ENCODE assay signal across 27 cellular contexts in the genomic region with DNA sequence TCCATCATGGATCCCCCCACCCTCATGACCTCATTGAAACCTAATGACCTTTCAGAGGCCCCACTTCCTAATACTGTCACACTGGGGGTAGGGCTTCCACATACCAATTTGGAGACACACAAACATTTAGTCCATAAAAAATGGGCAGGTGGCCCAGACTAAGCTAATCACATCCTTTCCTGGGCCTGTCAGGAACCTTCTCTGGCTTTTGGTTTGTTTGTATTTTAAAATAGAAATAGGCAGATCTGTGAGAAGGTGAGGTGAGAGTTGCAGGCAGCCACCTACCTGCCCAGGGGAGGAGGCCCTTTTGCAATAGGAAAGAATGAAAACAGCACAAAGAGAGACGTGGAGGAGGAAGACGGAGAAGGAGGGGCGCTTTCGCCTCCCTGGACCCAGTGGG.
DNase-seq lines count a peak whose midpoint lies in the region; ATAC-seq and TF ChIP-seq lines count a peak whose summit lies in the region.
"Had no signal": no experiment of that assay in that cellular context is flagged by ENCODE, and none has a peak within 500 bp of the region (broad histone marks: within the 10 kb centered on the region; RNA-seq: fewer than 3 reads in every experiment).

No MANE protein-coding gene starts in this region.

- H3K4me1 ChIP-seq in GM23248 (ENCODE audit: insufficient read depth) (peaks cover 13% of the 10 kb centered on the region), left ventricle myocardium inferior (peaks cover 31% of the 10 kb centered on the region), skeletal muscle tissue (ENCODE audit: control insufficient read depth in 3 of 3, insufficient read depth in 3 of 3, low read length in 3 of 3) (peaks cover 16 to 27% (median 21%) of the 10 kb centered on the region in 3 donors)
- H3K4me1 ChIP-seq: transverse colon had no signal

- peak; percentile 34 for DNase-seq in GM23248
- DNase-seq in RWPE1 (ENCODE audit: low spot score), result no peak
- DNase-seq in left ventricle myocardium inferior, result no peak
- DNase-seq in natural killer cell, result no peak
- no peak for DNase-seq in brain microvascular endothelial cell
- no peak for DNase-seq in T-helper 1 cell
- DNase-seq: activated CD4-positive, alpha-beta T cell treated with anti-CD3 and anti-CD28 coated beads for 36 hours; activated CD8-positive, alpha-beta memory T cell treated with anti-CD3 and anti-CD28 coated beads for 24 hours; activated naive CD4-positive, alpha-beta T cell treated with anti-CD3 and anti-CD28 coated beads for 36 hours; activated T-cell treated with anti-CD3 and anti-CD28 coated beads, Interleukin-2, amount 50 U/mL, for 72 hours; AML-193; COR-L47; effector CD4-positive, alpha-beta T cell; KBM-7; kidney glomerular epithelial cell; mesendoderm; MV-4-11; naive thymus-derived CD8-positive, alpha-beta T cell; NCI-H187; OCI-M1; SIG-M5; stimulated activated CD4-positive, alpha-beta T cell treated with anti-CD3 and anti-CD28 coated beads, Interleukin-1b, Interleukin-23, amount 100 ng/mL, for 48 hours; stimulated activated naive CD4-positive, alpha-beta T cell treated with Interleukin-2 at 50 U/mL for 16 hours; transverse colon had no signal

- no peaks in the 10 kb centered on the region for H3K27me3 Mint-ChIP-seq in natural killer cell (ENCODE audit: low read depth in 2 of 2)
- H3K27me3 Mint-ChIP-seq: activated CD4-positive, alpha-beta T cell treated with anti-CD3 and anti-CD28 coated beads for 36 hours had no signal

- H3K27me3 ChIP-seq in GM23248 (replicated peaks; ENCODE audit: insufficient read depth), result no peaks in the 10 kb centered on the region
- no peaks in the 10 kb centered on the region for H3K27me3 ChIP-seq in left ventricle myocardium inferior (ENCODE audit: low read depth)
- no peaks in the 10 kb centered on the region for H3K27me3 ChIP-seq in skeletal muscle tissue (ENCODE audit: control insufficient read depth in 3 of 3, insufficient read depth in 3 of 3, low read length in 3 of 3)
- H3K27me3 ChIP-seq in brain microvascular endothelial cell (replicated peaks), result no peaks in the 10 kb centered on the region
- H3K27me3 ChIP-seq: transverse colon had no signal

- H3K27ac ChIP-seq in GM23248, result peak overlapping the region; percentile 46; the same call in 1 of the 2 replicates
- H3K27ac ChIP-seq in RWPE1, result peak overlapping the region; percentile 49
- H3K27ac ChIP-seq in left ventricle myocardium inferior (replicated peaks), result peak overlapping the region; percentile 71
- peak overlapping the region; percentile 68 for H3K27ac ChIP-seq in skeletal muscle tissue (ENCODE audit: low read depth, low read length)
- no peak overlapping the region for H3K27ac ChIP-seq in brain microvascular endothelial cell
- H3K27ac ChIP-seq: esophagus muscularis mucosa, transverse colon had no signal

- POLR2A ChIA-PET in RWPE1 (lab: Yijun Ruan, JAX; ENCODE audit: low non-redundant PET), result no interaction called here

- no peak overlapping the region for H3K4me3 Mint-ChIP-seq in natural killer cell
- H3K4me3 Mint-ChIP-seq: activated CD4-positive, alpha-beta T cell treated with anti-CD3 and anti-CD28 coated beads for 36 hours; activated naive CD4-positive, alpha-beta T cell treated with anti-CD3 and anti-CD28 coated beads for 36 hours; activated T-cell treated with anti-CD3 and anti-CD28 coated beads, Interleukin-2, amount 50 U/mL, for 72 hours; naive thymus-derived CD8-positive, alpha-beta T cell had no signal

- in situ Hi-C loops in GM23248 (cut with MboI) (no loop called here), brain microvascular endothelial cell (cut with HindIII; ENCODE audit: low pct_ligation_motif_present, low sequenced_read_pairs) (no loop called here)

- H4K20me1 ChIP-seq in GM23248 (ENCODE audit: insufficient read depth), result no peaks in the 10 kb centered on the region

- intact Hi-C loops in left ventricle myocardium inferior (cut with micrococcal nuclease) (no loop called here), natural killer cell (cut with micrococcal nuclease) (no loop called here)

- H3K4me3 ChIP-seq in GM23248 (no peak overlapping the region), left ventricle myocardium inferior (no peak overlapping the region), skeletal muscle tissue (ENCODE audit: low read length in 3 of 3) (no peak overlapping the region), brain microvascular endothelial cell (ENCODE audit: low read depth, low read length) (no peak overlapping the region)
- H3K4me3 ChIP-seq: esophagus muscularis mucosa, transverse colon had no signal

- CTCF ChIA-PET in RWPE1 (lab: Yijun Ruan, JAX), result interaction anchor here (0.6 to 0.7 kb wide), 2 partner anchors 726 to 1000 kb away, joined by 3 to 4 read pairs; no protein-coding TSS in a partner anchor

- H3K79me2 ChIP-seq in GM23248 (ENCODE audit: insufficient read depth), result no peaks in the 10 kb centered on the region

- no peak overlapping the region for H3K4me2 ChIP-seq in GM23248 (ENCODE audit: unreplicated experiment)

- no peaks in the 10 kb centered on the region for H3K9me3 ChIP-seq in GM23248 (ENCODE audit: low read depth)
- H3K9me3 ChIP-seq in left ventricle myocardium inferior (replicated peaks), result no peaks in the 10 kb centered on the region
- H3K9me3 ChIP-seq in skeletal muscle tissue (ENCODE audit: control insufficient read depth in 3 of 3, low read length in 3 of 3), result no peaks in the 10 kb centered on the region
- H3K9me3 ChIP-seq: esophagus muscularis mucosa, transverse colon had no signal

- no peaks in the 10 kb centered on the region for H3K9me3 Mint-ChIP-seq in natural killer cell
- H3K9me3 Mint-ChIP-seq: activated naive CD4-positive, alpha-beta T cell treated with anti-CD3 and anti-CD28 coated beads for 36 hours; activated T-cell treated with anti-CD3 and anti-CD28 coated beads, Interleukin-2, amount 50 U/mL, for 72 hours; naive thymus-derived CD8-positive, alpha-beta T cell had no signal

- WGBS in GM23248 (ENCODE audit: low coverage in 1 of 2, low lambda C conversion rate in 2 of 2, missing lambda C conversion rate in 2 of 2), 2 experiments, result 84 to 87% methylated on average over 4 of the region's 4 CpGs

- no peaks in the 10 kb centered on the region for H3K4me1 Mint-ChIP-seq in natural killer cell
- H3K4me1 Mint-ChIP-seq: activated CD4-positive, alpha-beta T cell treated with anti-CD3 and anti-CD28 coated beads for 36 hours had no signal

- H3K36me3 Mint-ChIP-seq in natural killer cell, result no peaks in the 10 kb centered on the region
- H3K36me3 Mint-ChIP-seq: naive thymus-derived CD8-positive, alpha-beta T cell had no signal

- ATAC-seq in natural killer cell (no peak), GM21619 (IDR thresholded peaks at IDR 0.05; ENCODE audit: unreplicated experiment) (no peak)
- ATAC-seq: activated CD4-positive, alpha-beta T cell treated with anti-CD3 and anti-CD28 coated beads for 36 hours; activated T-cell treated with anti-CD3 and anti-CD28 coated beads, Interleukin-2, amount 50 U/mL, for 72 hours; naive thymus-derived CD8-positive, alpha-beta T cell had no signal

- H3K27ac Mint-ChIP-seq in natural killer cell, result no peak overlapping the region
- H3K27ac Mint-ChIP-seq: activated CD4-positive, alpha-beta T cell treated with anti-CD3 and anti-CD28 coated beads for 36 hours; activated naive CD4-positive, alpha-beta T cell treated with anti-CD3 and anti-CD28 coated beads for 36 hours; activated T-cell treated with anti-CD3 and anti-CD28 coated beads, Interleukin-2, amount 50 U/mL, for 72 hours had no signal

- H3K9ac ChIP-seq in GM23248, result no peak overlapping the region
- peak overlapping the region in 1 of 3 donors; percentile 66 for H3K9ac ChIP-seq in skeletal muscle tissue (ENCODE audit: low read depth in 1 of 3, low read length in 3 of 3)

- no peaks in the 10 kb centered on the region for H3K36me3 ChIP-seq in GM23248 (ENCODE audit: low read depth)
- H3K36me3 ChIP-seq in left ventricle myocardium inferior, result no peaks in the 10 kb centered on the region
- H3K36me3 ChIP-seq in skeletal muscle tissue (ENCODE audit: control insufficient read depth in 3 of 3, insufficient read depth in 3 of 3, low read length in 3 of 3), result no peaks in the 10 kb centered on the region
- H3K36me3 ChIP-seq in brain microvascular endothelial cell (replicated peaks), result no peaks in the 10 kb centered on the region
- H3K36me3 ChIP-seq: esophagus muscularis mucosa, transverse colon had no signal

- no peak overlapping the region for H2AFZ ChIP-seq in GM23248

- H3K9me2 ChIP-seq in GM23248 (ENCODE audit: insufficient read depth), result no peaks in the 10 kb centered on the region

- H3F3A ChIP-seq in GM23248 (ENCODE audit: insufficient read depth), result peaks cover 14% of the 10 kb centered on the region

- TF ChIP-seq CTCF in RWPE1 (conservative IDR thresholded peaks at IDR 0.05; ENCODE audit: low read depth) (no peak), left ventricle myocardium inferior (IDR thresholded peaks at IDR 0.05; ENCODE audit: borderline replicate concordance) (no peak), natural killer cell (IDR thresholded peaks at IDR 0.05) (no peak), brain microvascular endothelial cell (IDR thresholded peaks at IDR 0.05; ENCODE audit: low read depth, low read length, missing control alignments) (no peak)
